ENCODE assay signal across 1 cellular context in the genomic region with DNA sequence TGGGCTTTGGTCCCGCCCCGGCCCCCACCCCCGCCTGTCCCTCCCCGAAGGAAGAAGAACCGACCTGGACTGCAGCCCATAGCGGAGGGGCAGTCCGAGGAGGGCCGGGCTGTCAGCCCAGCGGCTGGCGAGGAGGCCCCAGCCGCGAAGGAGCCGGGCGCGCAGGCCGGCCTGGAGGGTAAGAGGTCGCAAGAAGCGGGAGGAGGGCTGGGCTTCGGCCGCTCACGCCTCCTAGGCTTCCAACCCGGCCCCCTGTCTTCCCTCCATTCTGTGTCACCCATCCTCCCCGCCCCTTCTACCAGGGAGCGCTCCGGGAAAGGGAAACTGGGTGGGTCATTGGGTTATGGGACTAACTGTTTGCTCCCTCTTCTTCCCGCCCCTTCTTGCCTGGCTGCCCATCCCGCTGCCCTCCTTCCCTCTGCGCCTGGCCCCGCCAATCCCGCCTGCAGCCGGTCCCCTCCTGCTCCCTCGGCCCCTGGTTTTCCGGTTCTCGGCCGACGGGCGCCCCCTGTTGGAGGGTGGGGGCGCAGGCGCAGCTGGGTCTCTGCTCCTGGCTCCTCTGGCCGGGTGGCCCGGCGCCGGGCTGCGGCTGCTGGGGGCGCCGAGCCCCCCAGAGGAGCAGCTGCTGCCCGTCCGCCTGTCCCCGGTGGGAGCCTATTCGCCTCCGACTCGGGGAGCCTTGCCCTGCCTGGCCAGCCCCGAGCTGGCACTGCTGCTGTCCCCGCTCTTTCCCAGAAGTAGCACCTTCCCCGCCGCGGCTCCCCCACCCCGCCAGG.
A peak's percentile ranks its signal among the peaks of the same experiment; 100 is the strongest.
TF ChIP-seq lines count a peak whose summit lies in the region.

No MANE protein-coding gene starts in this region.

TF ChIP-seq in HepG2, 621 proteins besides CTCF, POLR2A, EP300 and RAD21 (continued from another document and continues in another):
- TF ChIP-seq ZBTB38 (CRISPR knock-in tag; IDR thresholded peaks at IDR 0.05), result no peak
- TF ChIP-seq, protein P1, sequence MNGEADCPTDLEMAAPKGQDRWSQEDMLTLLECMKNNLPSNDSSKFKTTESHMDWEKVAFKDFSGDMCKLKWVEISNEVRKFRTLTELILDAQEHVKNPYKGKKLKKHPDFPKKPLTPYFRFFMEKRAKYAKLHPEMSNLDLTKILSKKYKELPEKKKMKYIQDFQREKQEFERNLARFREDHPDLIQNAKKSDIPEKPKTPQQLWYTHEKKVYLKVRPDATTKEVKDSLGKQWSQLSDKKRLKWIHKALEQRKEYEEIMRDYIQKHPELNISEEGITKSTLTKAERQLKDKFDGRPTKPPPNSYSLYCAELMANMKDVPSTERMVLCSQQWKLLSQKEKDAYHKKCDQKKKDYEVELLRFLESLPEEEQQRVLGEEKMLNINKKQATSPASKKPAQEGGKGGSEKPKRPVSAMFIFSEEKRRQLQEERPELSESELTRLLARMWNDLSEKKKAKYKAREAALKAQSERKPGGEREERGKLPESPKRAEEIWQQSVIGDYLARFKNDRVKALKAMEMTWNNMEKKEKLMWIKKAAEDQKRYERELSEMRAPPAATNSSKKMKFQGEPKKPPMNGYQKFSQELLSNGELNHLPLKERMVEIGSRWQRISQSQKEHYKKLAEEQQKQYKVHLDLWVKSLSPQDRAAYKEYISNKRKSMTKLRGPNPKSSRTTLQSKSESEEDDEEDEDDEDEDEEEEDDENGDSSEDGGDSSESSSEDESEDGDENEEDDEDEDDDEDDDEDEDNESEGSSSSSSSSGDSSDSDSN (CRISPR knock-in tag; IDR thresholded peaks at IDR 0.05), result peak; percentile 72
- TF ChIP-seq RXRA (CRISPR knock-in tag; IDR thresholded peaks at IDR 0.05), result peak; percentile 67
- TF ChIP-seq, protein P2, sequence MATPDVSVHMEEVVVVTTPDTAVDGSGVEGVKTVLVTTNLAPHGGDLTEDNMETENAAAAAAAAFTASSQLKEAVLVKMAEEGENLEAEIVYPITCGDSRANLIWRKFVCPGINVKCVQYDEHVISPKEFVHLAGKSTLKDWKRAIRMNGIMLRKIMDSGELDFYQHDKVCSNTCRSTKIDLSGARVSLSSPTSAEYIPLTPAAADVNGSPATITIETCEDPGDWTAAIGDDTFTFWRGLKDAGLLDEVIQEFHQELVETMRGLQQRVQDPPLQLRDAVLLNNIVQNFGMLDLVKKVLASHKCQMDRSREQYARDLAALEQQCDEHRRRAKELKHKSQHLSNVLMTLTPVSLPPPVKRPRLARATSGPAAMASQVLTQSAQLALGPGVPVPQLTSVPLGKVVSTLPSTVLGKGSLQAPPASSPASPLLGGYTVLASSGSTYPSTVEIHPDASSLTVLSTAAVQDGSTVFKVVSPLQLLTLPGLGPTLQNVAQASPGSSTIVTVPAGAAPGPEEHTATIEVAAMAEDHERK (CRISPR knock-in tag; IDR thresholded peaks at IDR 0.05; ENCODE audit: low read depth), result 0 out of 2 replicates have a peak, but pooled peaks have one; percentile 31
- TF ChIP-seq MTF1 (CRISPR knock-in tag; IDR thresholded peaks at IDR 0.05), result no peak
- peak; percentile 34; the same call in 1 of the 2 replicates for TF ChIP-seq ZNF331 (CRISPR knock-in tag; IDR thresholded peaks at IDR 0.05)
- TF ChIP-seq GABPA (IDR thresholded peaks at IDR 0.05; ENCODE audit: low read depth, low read length), result no peak
- TF ChIP-seq GABPA (CRISPR knock-in tag; IDR thresholded peaks at IDR 0.05; ENCODE audit: low read depth), result peak; percentile 85
- TF ChIP-seq ZBTB8A (CRISPR knock-in tag; IDR thresholded peaks at IDR 0.05; ENCODE audit: borderline replicate concordance, low read depth), result no peak
- TF ChIP-seq SRF (IDR thresholded peaks at IDR 0.05; ENCODE audit: low read depth, low read length), result peak; percentile 17; the same call in 1 of the 2 replicates
- no peak for TF ChIP-seq ZBTB3 (CRISPR knock-in tag; IDR thresholded peaks at IDR 0.05; ENCODE audit: borderline replicate concordance, low read depth)
- TF ChIP-seq, protein P3, sequence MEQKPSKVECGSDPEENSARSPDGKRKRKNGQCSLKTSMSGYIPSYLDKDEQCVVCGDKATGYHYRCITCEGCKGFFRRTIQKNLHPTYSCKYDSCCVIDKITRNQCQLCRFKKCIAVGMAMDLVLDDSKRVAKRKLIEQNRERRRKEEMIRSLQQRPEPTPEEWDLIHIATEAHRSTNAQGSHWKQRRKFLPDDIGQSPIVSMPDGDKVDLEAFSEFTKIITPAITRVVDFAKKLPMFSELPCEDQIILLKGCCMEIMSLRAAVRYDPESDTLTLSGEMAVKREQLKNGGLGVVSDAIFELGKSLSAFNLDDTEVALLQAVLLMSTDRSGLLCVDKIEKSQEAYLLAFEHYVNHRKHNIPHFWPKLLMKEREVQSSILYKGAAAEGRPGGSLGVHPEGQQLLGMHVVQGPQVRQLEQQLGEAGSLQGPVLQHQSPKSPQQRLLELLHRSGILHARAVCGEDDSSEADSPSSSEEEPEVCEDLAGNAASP (CRISPR knock-in tag; IDR thresholded peaks at IDR 0.05; ENCODE audit: borderline replicate concordance), result peak; percentile 24; the same call in 1 of the 2 replicates
- peak; percentile 60; the same call in 1 of the 2 replicates for TF ChIP-seq MXD4 (CRISPR knock-in tag; IDR thresholded peaks at IDR 0.05)
- TF ChIP-seq REL (CRISPR knock-in tag; conservative IDR thresholded peaks at IDR 0.05), result 0 out of 2 replicates have a peak, but pooled peaks have one; percentile 74
- TF ChIP-seq, protein P4, sequence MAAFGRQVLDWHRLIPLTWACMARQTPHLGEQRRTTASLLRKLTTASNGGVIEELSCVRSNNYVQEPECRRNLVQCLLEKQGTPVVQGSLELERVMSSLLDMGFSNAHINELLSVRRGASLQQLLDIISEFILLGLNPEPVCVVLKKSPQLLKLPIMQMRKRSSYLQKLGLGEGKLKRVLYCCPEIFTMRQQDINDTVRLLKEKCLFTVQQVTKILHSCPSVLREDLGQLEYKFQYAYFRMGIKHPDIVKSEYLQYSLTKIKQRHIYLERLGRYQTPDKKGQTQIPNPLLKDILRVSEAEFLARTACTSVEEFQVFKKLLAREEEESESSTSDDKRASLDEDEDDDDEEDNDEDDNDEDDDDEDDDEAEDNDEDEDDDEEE (CRISPR knock-in tag; IDR thresholded peaks at IDR 0.05), result 0 out of 2 replicates have a peak, but pooled peaks have one; percentile 33
- TF ChIP-seq FOXA3 (CRISPR knock-in tag; IDR thresholded peaks at IDR 0.05), result peak; percentile 24; the same call in 1 of the 2 replicates
- peak; percentile 55; the same call in 1 of the 2 replicates for TF ChIP-seq ZNF558 (CRISPR knock-in tag; IDR thresholded peaks at IDR 0.05; ENCODE audit: borderline replicate concordance)
- TF ChIP-seq, protein P5, sequence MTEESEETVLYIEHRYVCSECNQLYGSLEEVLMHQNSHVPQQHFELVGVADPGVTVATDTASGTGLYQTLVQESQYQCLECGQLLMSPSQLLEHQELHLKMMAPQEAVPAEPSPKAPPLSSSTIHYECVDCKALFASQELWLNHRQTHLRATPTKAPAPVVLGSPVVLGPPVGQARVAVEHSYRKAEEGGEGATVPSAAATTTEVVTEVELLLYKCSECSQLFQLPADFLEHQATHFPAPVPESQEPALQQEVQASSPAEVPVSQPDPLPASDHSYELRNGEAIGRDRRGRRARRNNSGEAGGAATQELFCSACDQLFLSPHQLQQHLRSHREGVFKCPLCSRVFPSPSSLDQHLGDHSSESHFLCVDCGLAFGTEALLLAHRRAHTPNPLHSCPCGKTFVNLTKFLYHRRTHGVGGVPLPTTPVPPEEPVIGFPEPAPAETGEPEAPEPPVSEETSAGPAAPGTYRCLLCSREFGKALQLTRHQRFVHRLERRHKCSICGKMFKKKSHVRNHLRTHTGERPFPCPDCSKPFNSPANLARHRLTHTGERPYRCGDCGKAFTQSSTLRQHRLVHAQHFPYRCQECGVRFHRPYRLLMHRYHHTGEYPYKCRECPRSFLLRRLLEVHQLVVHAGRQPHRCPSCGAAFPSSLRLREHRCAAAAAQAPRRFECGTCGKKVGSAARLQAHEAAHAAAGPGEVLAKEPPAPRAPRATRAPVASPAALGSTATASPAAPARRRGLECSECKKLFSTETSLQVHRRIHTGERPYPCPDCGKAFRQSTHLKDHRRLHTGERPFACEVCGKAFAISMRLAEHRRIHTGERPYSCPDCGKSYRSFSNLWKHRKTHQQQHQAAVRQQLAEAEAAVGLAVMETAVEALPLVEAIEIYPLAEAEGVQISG (CRISPR knock-in tag; IDR thresholded peaks at IDR 0.05), result peak; percentile 64
- TF ChIP-seq, protein P6, sequence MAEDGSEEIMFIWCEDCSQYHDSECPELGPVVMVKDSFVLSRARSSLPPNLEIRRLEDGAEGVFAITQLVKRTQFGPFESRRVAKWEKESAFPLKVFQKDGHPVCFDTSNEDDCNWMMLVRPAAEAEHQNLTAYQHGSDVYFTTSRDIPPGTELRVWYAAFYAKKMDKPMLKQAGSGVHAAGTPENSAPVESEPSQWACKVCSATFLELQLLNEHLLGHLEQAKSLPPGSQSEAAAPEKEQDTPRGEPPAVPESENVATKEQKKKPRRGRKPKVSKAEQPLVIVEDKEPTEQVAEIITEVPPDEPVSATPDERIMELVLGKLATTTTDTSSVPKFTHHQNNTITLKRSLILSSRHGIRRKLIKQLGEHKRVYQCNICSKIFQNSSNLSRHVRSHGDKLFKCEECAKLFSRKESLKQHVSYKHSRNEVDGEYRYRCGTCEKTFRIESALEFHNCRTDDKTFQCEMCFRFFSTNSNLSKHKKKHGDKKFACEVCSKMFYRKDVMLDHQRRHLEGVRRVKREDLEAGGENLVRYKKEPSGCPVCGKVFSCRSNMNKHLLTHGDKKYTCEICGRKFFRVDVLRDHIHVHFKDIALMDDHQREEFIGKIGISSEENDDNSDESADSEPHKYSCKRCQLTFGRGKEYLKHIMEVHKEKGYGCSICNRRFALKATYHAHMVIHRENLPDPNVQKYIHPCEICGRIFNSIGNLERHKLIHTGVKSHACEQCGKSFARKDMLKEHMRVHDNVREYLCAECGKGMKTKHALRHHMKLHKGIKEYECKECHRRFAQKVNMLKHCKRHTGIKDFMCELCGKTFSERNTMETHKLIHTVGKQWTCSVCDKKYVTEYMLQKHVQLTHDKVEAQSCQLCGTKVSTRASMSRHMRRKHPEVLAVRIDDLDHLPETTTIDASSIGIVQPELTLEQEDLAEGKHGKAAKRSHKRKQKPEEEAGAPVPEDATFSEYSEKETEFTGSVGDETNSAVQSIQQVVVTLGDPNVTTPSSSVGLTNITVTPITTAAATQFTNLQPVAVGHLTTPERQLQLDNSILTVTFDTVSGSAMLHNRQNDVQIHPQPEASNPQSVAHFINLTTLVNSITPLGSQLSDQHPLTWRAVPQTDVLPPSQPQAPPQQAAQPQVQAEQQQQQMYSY (CRISPR knock-in tag; IDR thresholded peaks at IDR 0.05), result peak; percentile 73; the same call in 1 of the 2 replicates
- TF ChIP-seq ZNF563 (CRISPR knock-in tag; IDR thresholded peaks at IDR 0.05), result 0 out of 2 replicates have a peak, but pooled peaks have one; percentile 28
- TF ChIP-seq ZC3H13 (CRISPR knock-in tag; IDR thresholded peaks at IDR 0.05), result peak; percentile 80
- TF ChIP-seq, protein P7, sequence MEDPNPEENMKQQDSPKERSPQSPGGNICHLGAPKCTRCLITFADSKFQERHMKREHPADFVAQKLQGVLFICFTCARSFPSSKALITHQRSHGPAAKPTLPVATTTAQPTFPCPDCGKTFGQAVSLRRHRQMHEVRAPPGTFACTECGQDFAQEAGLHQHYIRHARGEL (CRISPR knock-in tag; IDR thresholded peaks at IDR 0.05), result no peak
- TF ChIP-seq, protein P8, sequence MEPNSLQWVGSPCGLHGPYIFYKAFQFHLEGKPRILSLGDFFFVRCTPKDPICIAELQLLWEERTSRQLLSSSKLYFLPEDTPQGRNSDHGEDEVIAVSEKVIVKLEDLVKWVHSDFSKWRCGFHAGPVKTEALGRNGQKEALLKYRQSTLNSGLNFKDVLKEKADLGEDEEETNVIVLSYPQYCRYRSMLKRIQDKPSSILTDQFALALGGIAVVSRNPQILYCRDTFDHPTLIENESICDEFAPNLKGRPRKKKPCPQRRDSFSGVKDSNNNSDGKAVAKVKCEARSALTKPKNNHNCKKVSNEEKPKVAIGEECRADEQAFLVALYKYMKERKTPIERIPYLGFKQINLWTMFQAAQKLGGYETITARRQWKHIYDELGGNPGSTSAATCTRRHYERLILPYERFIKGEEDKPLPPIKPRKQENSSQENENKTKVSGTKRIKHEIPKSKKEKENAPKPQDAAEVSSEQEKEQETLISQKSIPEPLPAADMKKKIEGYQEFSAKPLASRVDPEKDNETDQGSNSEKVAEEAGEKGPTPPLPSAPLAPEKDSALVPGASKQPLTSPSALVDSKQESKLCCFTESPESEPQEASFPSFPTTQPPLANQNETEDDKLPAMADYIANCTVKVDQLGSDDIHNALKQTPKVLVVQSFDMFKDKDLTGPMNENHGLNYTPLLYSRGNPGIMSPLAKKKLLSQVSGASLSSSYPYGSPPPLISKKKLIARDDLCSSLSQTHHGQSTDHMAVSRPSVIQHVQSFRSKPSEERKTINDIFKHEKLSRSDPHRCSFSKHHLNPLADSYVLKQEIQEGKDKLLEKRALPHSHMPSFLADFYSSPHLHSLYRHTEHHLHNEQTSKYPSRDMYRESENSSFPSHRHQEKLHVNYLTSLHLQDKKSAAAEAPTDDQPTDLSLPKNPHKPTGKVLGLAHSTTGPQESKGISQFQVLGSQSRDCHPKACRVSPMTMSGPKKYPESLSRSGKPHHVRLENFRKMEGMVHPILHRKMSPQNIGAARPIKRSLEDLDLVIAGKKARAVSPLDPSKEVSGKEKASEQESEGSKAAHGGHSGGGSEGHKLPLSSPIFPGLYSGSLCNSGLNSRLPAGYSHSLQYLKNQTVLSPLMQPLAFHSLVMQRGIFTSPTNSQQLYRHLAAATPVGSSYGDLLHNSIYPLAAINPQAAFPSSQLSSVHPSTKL (CRISPR knock-in tag; IDR thresholded peaks at IDR 0.05), result no peak
- no peak for TF ChIP-seq ZNF383 (CRISPR knock-in tag; IDR thresholded peaks at IDR 0.05; ENCODE audit: borderline replicate concordance)
- peak; percentile 40 for TF ChIP-seq ZMYM4 (CRISPR knock-in tag; IDR thresholded peaks at IDR 0.05)
- TF ChIP-seq, protein P9, sequence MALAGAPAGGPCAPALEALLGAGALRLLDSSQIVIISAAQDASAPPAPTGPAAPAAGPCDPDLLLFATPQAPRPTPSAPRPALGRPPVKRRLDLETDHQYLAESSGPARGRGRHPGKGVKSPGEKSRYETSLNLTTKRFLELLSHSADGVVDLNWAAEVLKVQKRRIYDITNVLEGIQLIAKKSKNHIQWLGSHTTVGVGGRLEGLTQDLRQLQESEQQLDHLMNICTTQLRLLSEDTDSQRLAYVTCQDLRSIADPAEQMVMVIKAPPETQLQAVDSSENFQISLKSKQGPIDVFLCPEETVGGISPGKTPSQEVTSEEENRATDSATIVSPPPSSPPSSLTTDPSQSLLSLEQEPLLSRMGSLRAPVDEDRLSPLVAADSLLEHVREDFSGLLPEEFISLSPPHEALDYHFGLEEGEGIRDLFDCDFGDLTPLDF (CRISPR knock-in tag; IDR thresholded peaks at IDR 0.05), result peak; percentile 78
- no peak for TF ChIP-seq PPARG (CRISPR knock-in tag; conservative IDR thresholded peaks at IDR 0.05)
- peak; percentile 55; the same call in 1 of the 2 replicates for TF ChIP-seq ZNF205 (CRISPR knock-in tag; IDR thresholded peaks at IDR 0.05)
- TF ChIP-seq AGO1 (IDR thresholded peaks at IDR 0.05; ENCODE audit: low read depth, low read length, poor library complexity, severe bottlenecking), result peak; percentile 69
- TF ChIP-seq ZFP36L2 (CRISPR knock-in tag; IDR thresholded peaks at IDR 0.05), result no peak
